Comparison of ENCODE assay signal across 11 cellular contexts in genomic region chr13:86446311-86446710, GRCh38.
DNase-seq lines count a peak whose midpoint lies in the region; ATAC-seq, FAIRE-seq and TF ChIP-seq lines count a peak whose summit lies in the region.
"Had no signal": no experiment of that assay in that cellular context is flagged by ENCODE, and none has a peak within 500 bp of the region (broad histone marks: within the 10 kb centered on the region; RNA-seq: fewer than 3 reads in every experiment).

No MANE protein-coding gene starts in this region.

- DNase-seq in left ventricle myocardium superior: no peak
- no peak for DNase-seq in heart right ventricle
- peak; percentile 60 for DNase-seq in SK-N-MC (ENCODE audit: low read depth, low spot score)
- peak; percentile 57 for DNase-seq in fibroblast of the aortic adventitia (ENCODE audit: low read depth)
- peak; percentile 1 for DNase-seq in urothelium cell line (ENCODE audit: low spot score)
- no peak for DNase-seq in SJCRH30
- no peak for DNase-seq in midbrain (lab: John Stamatoyannopoulos, UW)
- DNase-seq: activated CD4-positive, alpha-beta T cell treated with anti-CD3 and anti-CD28 coated beads for 4 hours; foreskin keratinocyte; GF-D8 had no signal

- no peaks in the 10 kb centered on the region for H3K36me3 ChIP-seq in heart right ventricle
- no peaks in the 10 kb centered on the region for H3K36me3 ChIP-seq in SK-N-MC (ENCODE audit: insufficient read depth, low read length)
- H3K36me3 ChIP-seq in SJCRH30: no peaks in the 10 kb centered on the region

- FAIRE-seq in urothelium cell line (lab: Jason Lieb, UNC): no peak

- peak overlapping the region; percentile 54 for H3K9ac ChIP-seq in SK-N-MC (ENCODE audit: insufficient read length)

- peak; percentile 29 for ATAC-seq in left ventricle myocardium superior
- ATAC-seq in heart right ventricle: no peak
- no peak for ATAC-seq in HG03439 (IDR thresholded peaks at IDR 0.05; ENCODE audit: unreplicated experiment)
- ATAC-seq: foreskin keratinocyte had no signal

- H3K27ac ChIP-seq in heart right ventricle (no peak overlapping the region), SK-N-MC (peak overlapping the region; percentile 94), SJCRH30 (no peak overlapping the region)
- H3K27ac ChIP-seq: foreskin keratinocyte had no signal

- H3K4me3 ChIP-seq in heart right ventricle (no peak overlapping the region), SK-N-MC (peak overlapping the region; percentile 49), fibroblast of the aortic adventitia (ENCODE audit: low read depth, low read length) (no peak overlapping the region), SJCRH30 (no peak overlapping the region)

- H3K27me3 ChIP-seq in heart right ventricle (no peaks in the 10 kb centered on the region), SJCRH30 (no peaks in the 10 kb centered on the region)
- H3K27me3 ChIP-seq: foreskin keratinocyte had no signal

- 46 to 77% methylated on average over 2 of the region's 2 CpGs for WGBS in heart right ventricle, 2 donors

- no peak for TF ChIP-seq CTCF in heart right ventricle (IDR thresholded peaks at IDR 0.05)
- no peak for TF ChIP-seq CTCF in fibroblast of the aortic adventitia (IDR thresholded peaks at IDR 0.05; ENCODE audit: insufficient read depth, low read length)

- H3K4me1 ChIP-seq in heart right ventricle (no peaks in the 10 kb centered on the region), SJCRH30 (no peaks in the 10 kb centered on the region)
- H3K4me1 ChIP-seq: foreskin keratinocyte had no signal

- intact Hi-C loops in left ventricle myocardium superior (cut with micrococcal nuclease): no loop called here
- intact Hi-C loops in heart right ventricle (cut with DNase I): no loop called here

- H3K9me3 ChIP-seq in heart right ventricle (peaks cover 0 to 6% (median 0%) of the 10 kb centered on the region in 11 donors), SK-N-MC (ENCODE audit: low read depth, low read length) (no peaks in the 10 kb centered on the region), SJCRH30 (replicated peaks) (no peaks in the 10 kb centered on the region)

Comparison
In these comparisons a context has a peak if more than half of its experiments do, and no peak if none do; other contexts are left out.
1. DNase-seq: peak in SK-N-MC (single experiment), fibroblast of the aortic adventitia (single experiment) and urothelium cell line (single experiment); none in left ventricle myocardium superior (single experiment), heart right ventricle (0 of 2), SJCRH30 (0 of 2) and midbrain (single experiment).